Comparison of ENCODE assay signal across 8 cellular contexts in the genomic region with DNA sequence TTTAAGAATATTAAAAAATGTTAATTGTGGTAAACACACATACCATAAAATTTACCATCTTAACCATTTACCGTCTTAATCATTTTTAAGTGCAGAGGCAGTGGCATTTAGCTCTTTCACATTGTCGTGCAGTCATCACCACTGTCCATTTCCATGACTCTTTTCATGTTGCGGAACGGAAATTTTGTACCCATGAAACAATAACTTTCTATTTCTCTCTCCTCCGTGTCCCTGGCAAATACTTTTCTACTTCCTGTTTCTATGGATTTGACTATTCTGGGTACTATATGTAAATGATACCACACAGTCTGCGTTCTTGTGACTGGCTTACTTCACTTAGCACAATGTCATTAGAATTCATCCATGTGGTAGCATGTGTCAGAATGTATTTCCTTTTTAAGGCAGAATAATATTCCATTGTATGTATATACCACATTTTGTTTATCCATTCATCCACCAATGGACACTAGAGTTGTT. TPM values are rescaled to one million over a fixed set of nuclear protein-coding genes. Genes with fewer than 3 reads are reported as not detected.
DNase-seq lines count a peak whose midpoint lies in the region; ATAC-seq and TF ChIP-seq lines count a peak whose summit lies in the region.

No MANE protein-coding gene starts in this region.

- TF ChIP-seq POLR2A in NB4 (IDR thresholded peaks at IDR 0.05; ENCODE audit: extremely low read depth, insufficient read length): no peak

- H3K9me3 Mint-ChIP-seq in CD8-positive, alpha-beta memory T cell: no peaks in the 10 kb centered on the region

- no peak overlapping the region for H3K4me3 ChIP-seq in CD8-positive, alpha-beta memory T cell (ENCODE audit: low read length)
- no peak overlapping the region for H3K4me3 ChIP-seq in NB4 (ENCODE audit: low read depth, low read length)

- H3K27ac Mint-ChIP-seq in CD8-positive, alpha-beta memory T cell: peak overlapping the region in 4 of 8 donors; percentile 26 to 81 (median 64)

- H3K4me1 ChIP-seq in CD8-positive, alpha-beta memory T cell (ENCODE audit: insufficient read depth, low read length): peaks cover 41% of the 10 kb centered on the region

- no peaks in the 10 kb centered on the region for H3K27me3 Mint-ChIP-seq in CD8-positive, alpha-beta memory T cell

- POLR2A ChIA-PET in CD8-positive, alpha-beta memory T cell (lab: Charles Lee): interaction anchor here (1.9 kb wide), 1 partner anchor 28 kb away, joined by 7 read pairs; the partner anchor contains the start of gene AKAP13

- peak overlapping the region in 5 of 7 donors; percentile 6 to 66 (median 35) for H3K4me3 Mint-ChIP-seq in CD8-positive, alpha-beta memory T cell

- CTCF ChIA-PET in CD8-positive, alpha-beta memory T cell (lab: Charles Lee): interaction anchor here (1.7 kb wide), 1 partner anchor 112 kb away, joined by 5 read pairs; no protein-coding TSS in a partner anchor

- peak; percentile 58 for ATAC-seq in GM21529 (IDR thresholded peaks at IDR 0.05; ENCODE audit: unreplicated experiment)

- H3K36me3 ChIP-seq in CD8-positive, alpha-beta memory T cell (ENCODE audit: insufficient read depth, low read length): no peaks in the 10 kb centered on the region

- no peaks in the 10 kb centered on the region for H3K36me3 Mint-ChIP-seq in CD8-positive, alpha-beta memory T cell

- peak in 1 of 5 donors; percentile 49 for DNase-seq in CD8-positive, alpha-beta memory T cell
- DNase-seq in NB4 (ENCODE audit: low read depth) (peak; percentile 10), epithelial cell of prostate (ENCODE audit: low read depth, low spot score) (no peak), HuH-7 (ENCODE audit: low spot score) (no peak), NCI-H2196 (lab: John Stamatoyannopoulos, UW; ENCODE audit: unreplicated experiment) (no peak), activated gamma-delta T cell treated with Interleukin-2 at 50 U/mL for 16 hours (no peak), NCI-H524 treated with DMSO at 0.1 percent for 48 hours (lab: John Stamatoyannopoulos, UW) (no peak)

- H3K9me3 ChIP-seq in CD8-positive, alpha-beta memory T cell (ENCODE audit: low read length): no peaks in the 10 kb centered on the region

- no peaks in the 10 kb centered on the region for H3K27me3 ChIP-seq in CD8-positive, alpha-beta memory T cell (ENCODE audit: insufficient read depth, low read length, poor library complexity, severe bottlenecking)

- peaks cover 67 to 89% (median 80%) of the 10 kb centered on the region in 3 donors for H3K4me1 Mint-ChIP-seq in CD8-positive, alpha-beta memory T cell

- no peak for TF ChIP-seq CTCF in NB4 (IDR thresholded peaks at IDR 0.05; ENCODE audit: low read depth, low read length)

- no peak overlapping the region for H3K27ac ChIP-seq in CD8-positive, alpha-beta memory T cell (ENCODE audit: low read depth, low read length)
- H3K27ac ChIP-seq in epithelial cell of prostate: peak overlapping the region; percentile 70

RNA-seq across cellular contexts. Expression of gene AKAP13, which starts 27.9 kb away (rescaled TPM):
- 100 to 1,000 TPM; 109 to 113 TPM for total RNA-seq in CD8-positive, alpha-beta memory T cell
- polyA plus RNA-seq in CD8-positive, alpha-beta memory T cell: 234 TPM
